33 cellular contexts compared by ENCODE assay signal in the genomic region with DNA sequence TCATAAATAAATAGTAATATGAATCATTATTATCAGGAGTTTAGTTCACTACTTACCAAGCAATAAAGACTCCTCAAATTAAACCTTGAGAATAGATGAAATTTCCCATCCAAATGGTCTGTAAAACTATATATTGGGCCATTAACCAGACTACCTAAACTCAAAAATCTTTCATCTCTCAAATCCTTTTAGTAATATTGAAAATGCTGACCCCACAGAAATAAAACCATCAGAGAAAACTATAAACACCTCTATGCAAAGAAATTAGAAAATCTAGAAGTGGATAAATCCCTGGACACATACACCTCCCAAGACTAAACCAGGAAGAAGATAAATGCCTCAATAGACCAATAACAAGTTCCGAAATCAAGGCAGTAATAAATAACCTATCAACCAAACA.
"Had no signal": no experiment of that assay in that cellular context is flagged by ENCODE, and none has a peak within 500 bp of the region (broad histone marks: within the 10 kb centered on the region; RNA-seq: fewer than 3 reads in every experiment).

No MANE protein-coding gene starts in this region.

- ATAC-seq: activated naive CD4-positive, alpha-beta T cell treated with anti-CD3 and anti-CD28 coated beads, Interleukin-2, amount 50 U/mL, for 72 hours; activated naive CD8-positive, alpha-beta T cell treated with anti-CD3 and anti-CD28 coated beads, Interleukin-2, amount 50 U/mL, for 24 hours; activated T-cell treated with anti-CD3 and anti-CD28 coated beads, Interleukin-2, amount 50 U/mL, for 4 hours; activated T-cell treated with anti-CD3 and anti-CD28 coated beads, Interleukin-2, amount 50 U/mL, for 72 hours; activated T-helper 17 cell treated with anti-CD3 and anti-CD28 coated beads, Interleukin-2, amount 50 U/mL, for 72 hours; body of pancreas had no signal

- H3K4me3 ChIP-seq: adrenal gland, ascending aorta, body of pancreas, breast epithelium, cardiac muscle cell had no signal

- H3K36me3 ChIP-seq: adrenal gland, ascending aorta, brain microvascular endothelial cell, breast epithelium, cardiac muscle cell had no signal

- DNase-seq: activated effector memory CD4-positive, alpha-beta T cell treated with anti-CD3 and anti-CD28 coated beads, Interleukin-2, amount 50 U/mL, for 16 hours; activated effector memory CD4-positive, alpha-beta T cell treated with Interleukin-2 at 50 U/mL for 16 hours; activated gamma-delta T cell; activated gamma-delta T cell treated with Interleukin-2 at 50 U/mL for 16 hours; activated naive CD4-positive, alpha-beta T cell; activated naive CD4-positive, alpha-beta T cell treated with anti-CD3 and anti-CD28 coated beads for 36 hours; activated naive CD4-positive, alpha-beta T cell treated with anti-CD3 and anti-CD28 coated beads, Interleukin-2, amount 10 ng/mL, durations not matched to agents 7 days and 5 days; activated naive CD4-positive, alpha-beta T cell treated with anti-CD3 and anti-CD28 coated beads, Interleukin-2, amount 50 U/mL, for 16 hours; activated naive CD4-positive, alpha-beta T cell treated with Interleukin-2 at 50 U/mL for 16 hours; activated naive CD8-positive, alpha-beta T cell treated with anti-CD3 and anti-CD28 coated beads for 36 hours; activated naive CD8-positive, alpha-beta T cell treated with anti-CD3 and anti-CD28 coated beads, Interleukin-2, amount 10 ng/mL, durations not matched to agents 7 days and 5 days; activated naive CD8-positive, alpha-beta T cell treated with anti-CD3 and anti-CD28 coated beads, Interleukin-2, amount 50 U/mL, for 24 hours; activated T-cell treated with anti-CD3 and anti-CD28 coated beads, Interleukin-2, amount 50 U/mL, for 4 hours; activated T-cell treated with anti-CD3 and anti-CD28 coated beads, Interleukin-2, amount 50 U/mL, for 48 hours; activated T-cell treated with anti-CD3 and anti-CD28 coated beads, Interleukin-2, amount 50 U/mL, for 72 hours; adrenal gland; amniotic stem cell; amygdala; anterior cingulate cortex; aorta; body of pancreas; brain microvascular endothelial cell; caudate nucleus; central memory CD4-positive, alpha-beta T cell; cerebellar nuclear complex had no signal

- H3K27me3 ChIP-seq: adrenal gland, ascending aorta, body of pancreas, brain microvascular endothelial cell, breast epithelium, cardiac muscle cell had no signal

- H3K27ac ChIP-seq: adrenal gland, ascending aorta, body of pancreas, brain microvascular endothelial cell, breast epithelium, cardiac muscle cell had no signal

- H3K9me3 ChIP-seq: adrenal gland, ascending aorta, body of pancreas, breast epithelium had no signal

- H3K4me1 ChIP-seq: adrenal gland, ascending aorta, body of pancreas, breast epithelium had no signal

- FAIRE-seq: astrocyte, bronchial epithelial cell, colon had no signal
